9 cellular contexts compared by ENCODE assay signal in the genomic region with DNA sequence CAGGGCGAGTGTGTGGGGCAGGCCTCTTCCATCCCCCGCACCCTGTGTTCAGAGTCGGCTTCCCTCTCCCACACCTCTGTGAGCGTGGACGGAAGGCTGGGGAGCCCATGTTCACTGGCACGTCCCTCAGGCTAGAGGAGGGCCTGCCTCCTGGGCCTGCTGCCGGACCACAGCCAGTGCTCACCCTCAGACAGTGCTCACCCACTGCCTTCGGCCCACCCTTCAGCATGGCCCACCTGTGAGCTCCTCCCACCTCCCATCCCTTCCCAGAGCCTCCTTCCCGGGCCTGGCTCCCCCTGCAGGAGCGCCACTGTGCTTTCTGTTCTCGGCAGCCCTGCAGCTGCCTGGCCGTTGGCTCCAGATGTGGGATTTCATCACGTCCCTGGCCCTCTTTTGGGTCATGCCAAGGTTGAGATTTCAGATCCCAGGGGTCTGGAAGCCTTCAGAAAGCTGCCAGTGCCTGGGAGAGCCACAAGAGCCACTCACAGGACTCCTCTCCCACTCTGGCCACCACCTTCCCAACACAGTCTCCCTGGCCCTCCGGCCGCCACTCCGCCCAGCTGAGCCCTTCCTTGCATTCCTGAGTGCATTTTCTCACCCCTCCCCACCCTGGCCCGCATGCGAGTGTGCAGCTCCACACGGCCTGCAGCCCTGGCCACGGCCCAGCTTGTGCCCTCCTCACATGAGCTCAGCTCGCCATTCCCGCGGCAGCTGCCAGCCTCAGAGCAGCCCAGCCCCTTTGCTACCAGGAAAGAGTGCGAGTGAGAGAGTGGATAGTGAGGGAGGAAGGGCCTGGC. TPM values are rescaled to one million over a fixed set of nuclear protein-coding genes. Genes with fewer than 3 reads are reported as not detected.
DNase-seq lines count a peak whose midpoint lies in the region; ATAC-seq and TF ChIP-seq lines count a peak whose summit lies in the region.
"Had no signal": no experiment of that assay in that cellular context is flagged by ENCODE, and none has a peak within 500 bp of the region (broad histone marks: within the 10 kb centered on the region; RNA-seq: fewer than 3 reads in every experiment).

No MANE protein-coding gene starts in this region.

- H3K27me3 ChIP-seq in BE2C (no peaks in the 10 kb centered on the region), foreskin keratinocyte (no peaks in the 10 kb centered on the region), osteoblast (ENCODE audit: insufficient read depth, low read length) (no peaks in the 10 kb centered on the region)

- H3K4me2 ChIP-seq in osteoblast (ENCODE audit: insufficient read depth, low read length), result no peak overlapping the region

- TF ChIP-seq CTCF in BE2C (IDR thresholded peaks at IDR 0.05; ENCODE audit: low read depth, low read length) (peak; percentile 50), foreskin keratinocyte (conservative IDR thresholded peaks at IDR 0.05) (peak; percentile 57), osteoblast (IDR thresholded peaks at IDR 0.05; ENCODE audit: extremely low read depth, low read depth, low read length) (peak; percentile 30)

- DNase-seq in BE2C (peak; percentile 44), SW480 (ENCODE audit: low spot score) (peak; percentile 58), foreskin keratinocyte (peak in 1 of 2 donors; percentile 41), osteoblast (ENCODE audit: insufficient read length, low spot score, missing footprints) (peak; percentile 96), NCI-H146 (lab: John Stamatoyannopoulos, UW) (no peak)
- DNase-seq in stimulated activated naive CD4-positive, alpha-beta T cell treated with Interleukin-2 at 50 U/mL for 16 hours (lab: John Stamatoyannopoulos, UW), result no peak
- DNase-seq in activated CD4-positive, alpha-beta memory T cell treated with anti-CD3 and anti-CD28 coated beads, Interleukin-2, amount 10 ng/mL, durations not matched to agents 7 days and 5 days, result no peak
- no peak for DNase-seq in activated T-cell treated with anti-CD3 and anti-CD28 coated beads, Interleukin-2, amount 50 U/mL, for 1 hour
- DNase-seq: KG1 had no signal

- H3K27ac Mint-ChIP-seq in activated CD4-positive, alpha-beta memory T cell treated with anti-CD3 and anti-CD28 coated beads, Interleukin-2, amount 10 ng/mL, durations not matched to agents 7 days and 5 days, result no peak overlapping the region

- H4K20me1 ChIP-seq in osteoblast (ENCODE audit: insufficient read depth, low read length), result peaks cover 46% of the 10 kb centered on the region

- no peak overlapping the region for H3K4me3 ChIP-seq in BE2C (ENCODE audit: low read depth, low read length)
- H3K4me3 ChIP-seq in osteoblast (ENCODE audit: insufficient read depth, low read length), result no peak overlapping the region

- H3K36me3 ChIP-seq in BE2C (peaks cover 62% of the 10 kb centered on the region), osteoblast (ENCODE audit: insufficient read depth, low read length) (peaks cover 95% of the 10 kb centered on the region)

- H3K79me2 ChIP-seq in osteoblast (ENCODE audit: insufficient read depth, low read length), result peaks cover 81% of the 10 kb centered on the region

- no peaks in the 10 kb centered on the region for H3K27me3 Mint-ChIP-seq in activated CD4-positive, alpha-beta memory T cell treated with anti-CD3 and anti-CD28 coated beads, Interleukin-2, amount 10 ng/mL, durations not matched to agents 7 days and 5 days

- H3K4me3 Mint-ChIP-seq in activated CD4-positive, alpha-beta memory T cell treated with anti-CD3 and anti-CD28 coated beads, Interleukin-2, amount 10 ng/mL, durations not matched to agents 7 days and 5 days, result no peak overlapping the region

- H3K9me3 Mint-ChIP-seq in activated CD4-positive, alpha-beta memory T cell treated with anti-CD3 and anti-CD28 coated beads, Interleukin-2, amount 10 ng/mL, durations not matched to agents 7 days and 5 days, result no peaks in the 10 kb centered on the region

- H3K4me1 ChIP-seq in BE2C, result no peaks in the 10 kb centered on the region
- no peaks in the 10 kb centered on the region for H3K4me1 ChIP-seq in foreskin keratinocyte
- H3K4me1 ChIP-seq in osteoblast (ENCODE audit: insufficient read depth, low read length), result peaks cover 3% of the 10 kb centered on the region

- H3K27ac ChIP-seq in foreskin keratinocyte, result no peak overlapping the region
- H3K27ac ChIP-seq in osteoblast (ENCODE audit: low read depth, low read length), result peak overlapping the region; percentile 50

- no peak overlapping the region for H2AFZ ChIP-seq in osteoblast (ENCODE audit: low read length)

- POLR2A ChIA-PET in activated CD4-positive, alpha-beta memory T cell treated with anti-CD3 and anti-CD28 coated beads, Interleukin-2, amount 10 ng/mL, durations not matched to agents 7 days and 5 days (lab: Charles Lee), result no interaction called here

- H3K9me3 ChIP-seq in BE2C (no peaks in the 10 kb centered on the region), osteoblast (ENCODE audit: low read depth, low read length) (no peaks in the 10 kb centered on the region)

- no peaks in the 10 kb centered on the region for H3K4me1 Mint-ChIP-seq in activated CD4-positive, alpha-beta memory T cell treated with anti-CD3 and anti-CD28 coated beads, Interleukin-2, amount 10 ng/mL, durations not matched to agents 7 days and 5 days

- ATAC-seq in foreskin keratinocyte, result peak; percentile 44

- H3K36me3 Mint-ChIP-seq in activated CD4-positive, alpha-beta memory T cell treated with anti-CD3 and anti-CD28 coated beads, Interleukin-2, amount 10 ng/mL, durations not matched to agents 7 days and 5 days (ENCODE audit: low read depth), result peaks cover 65% of the 10 kb centered on the region

- CTCF ChIA-PET in activated CD4-positive, alpha-beta memory T cell treated with anti-CD3 and anti-CD28 coated beads, Interleukin-2, amount 10 ng/mL, durations not matched to agents 7 days and 5 days (lab: Charles Lee), result no interaction called here

RNA-seq across cellular contexts. Expression of a gene that starts 25.3 kb away (rescaled TPM):
- polyA plus RNA-seq in BE2C (2012; ENCODE audit: insufficient read depth, insufficient read length, low read depth), result not detected
- total RNA-seq in foreskin keratinocyte, result 0.78 and 1.4 TPM in 2 replicates
- 1.6 and 2.5 TPM in 2 replicates for polyA plus RNA-seq in foreskin keratinocyte
- total RNA-seq in osteoblast, result not detected in 2 replicates
- total RNA-seq in activated CD4-positive, alpha-beta memory T cell treated with anti-CD3 and anti-CD28 coated beads, Interleukin-2, amount 10 ng/mL, durations not matched to agents 7 days and 5 days, result 10 to 100 TPM; 22.9 to 24.9 TPM

RNA-seq across cellular contexts. Expression of a gene that starts 54.4 kb away (rescaled TPM):
- not detected for polyA plus RNA-seq in BE2C (2012; ENCODE audit: insufficient read depth, insufficient read length, low read depth)
- 6.6 and 11.2 TPM in 2 replicates for total RNA-seq in foreskin keratinocyte
- polyA plus RNA-seq in foreskin keratinocyte, result 13.7 and 24.2 TPM in 2 replicates
- total RNA-seq in osteoblast, result not detected in 2 replicates
- total RNA-seq in activated CD4-positive, alpha-beta memory T cell treated with anti-CD3 and anti-CD28 coated beads, Interleukin-2, amount 10 ng/mL, durations not matched to agents 7 days and 5 days, result not detected

Comparison
In these comparisons a context has a peak if more than half of its experiments do, and no peak if none do; other contexts are left out.
1. DNase-seq: peak in BE2C (single experiment), SW480 (single experiment) and osteoblast (single experiment); none in NCI-H146 (single experiment), stimulated activated naive CD4-positive, alpha-beta T cell treated with Interleukin-2 at 50 U/mL for 16 hours (single experiment), activated CD4-positive, alpha-beta memory T cell treated with anti-CD3 and anti-CD28 coated beads, Interleukin-2, amount 10 ng/mL, durations not matched to agents 7 days and 5 days (single experiment) and activated T-cell treated with anti-CD3 and anti-CD28 coated beads, Interleukin-2, amount 50 U/mL, for 1 hour (single experiment).
2. RNA of a gene that starts 25.3 kb away (total RNA-seq): 22.9 to 24.9 TPM in activated CD4-positive, alpha-beta memory T cell treated with anti-CD3 and anti-CD28 coated beads, Interleukin-2, amount 10 ng/mL, durations not matched to agents 7 days and 5 days; 0.78 to 1.4 TPM in foreskin keratinocyte and not detected in osteoblast; every median in the first group is over 10 times any median in the second.
3. Peak in every context shown above with its lines, with median percentiles within 50 percentile points of each other: CTCF ChIP-seq.